Comparison of ENCODE assay signal across 8 cellular contexts in the genomic region with DNA sequence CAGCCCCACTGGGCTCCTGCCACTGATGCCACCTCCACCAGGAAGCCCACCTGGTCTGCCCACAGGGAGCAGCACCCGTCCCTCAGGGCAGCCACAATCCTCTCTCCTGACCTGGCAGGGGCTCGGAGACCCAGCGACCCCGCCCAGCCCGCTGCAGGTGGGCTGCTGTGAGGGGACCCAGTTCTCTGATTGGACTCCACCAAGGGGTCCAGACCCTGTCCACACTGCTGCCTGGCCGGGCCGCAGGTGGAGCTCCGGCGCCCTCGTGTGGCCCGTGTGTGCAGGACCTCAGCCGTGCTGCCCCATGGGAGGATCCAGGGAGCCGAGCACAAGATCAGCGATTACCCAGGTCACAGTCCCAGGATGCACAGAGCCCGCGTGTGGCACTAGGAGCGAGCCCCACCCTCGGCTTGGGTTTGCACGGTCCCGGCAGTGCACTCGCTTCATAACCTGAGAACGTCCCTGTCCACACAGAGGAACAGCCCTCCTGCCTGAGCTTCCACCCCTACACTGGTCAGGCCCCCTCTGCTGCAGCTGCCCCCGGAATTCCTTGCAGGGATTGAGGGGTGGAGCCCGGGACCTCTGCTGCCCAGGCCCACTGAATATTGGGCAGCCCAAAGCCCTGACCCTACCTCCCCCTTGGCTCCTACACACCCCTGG. TPM values are rescaled to one million over a fixed set of nuclear protein-coding genes. Genes with fewer than 3 reads are reported as not detected.
DNase-seq lines count a peak whose midpoint lies in the region; ATAC-seq and TF ChIP-seq lines count a peak whose summit lies in the region.

No MANE protein-coding gene starts in this region.

- peak overlapping the region; percentile 70 for H3K4me2 ChIP-seq in OCI-LY3 (ENCODE audit: low read length)

- peak; percentile 74 for DNase-seq in COR-L47 (lab: John Stamatoyannopoulos, UW)
- peak; percentile 81 for DNase-seq in HPDE6-E6E7 (ENCODE audit: extremely low spot score)
- peak; percentile 5 for DNase-seq in fibroblast of the conjunctiva (ENCODE audit: low read depth)
- DNase-seq in neural crest cell (ENCODE audit: low read depth, low spot score): peak; percentile 80

- H3K4me1 Mint-ChIP-seq in activated T-helper 17 cell treated with anti-CD3 and anti-CD28 coated beads, Interleukin-2, amount 50 U/mL, for 72 hours: no peaks in the 10 kb centered on the region
- H3K4me1 Mint-ChIP-seq in neural crest cell: peaks cover 17% of the 10 kb centered on the region

- no peaks in the 10 kb centered on the region for H3K36me3 Mint-ChIP-seq in activated T-helper 17 cell treated with anti-CD3 and anti-CD28 coated beads, Interleukin-2, amount 50 U/mL, for 72 hours (ENCODE audit: low read depth)
- H3K36me3 Mint-ChIP-seq in neural crest cell (ENCODE audit: low read depth): peaks cover 2% of the 10 kb centered on the region

- no peak overlapping the region for H3K27ac ChIP-seq in OCI-LY3 (ENCODE audit: low read length)

- H3K27ac Mint-ChIP-seq in activated T-helper 17 cell treated with anti-CD3 and anti-CD28 coated beads, Interleukin-2, amount 50 U/mL, for 72 hours: no peak overlapping the region
- H3K27ac Mint-ChIP-seq in neural crest cell (ENCODE audit: unreplicated experiment): peak overlapping the region; percentile 19

- peak overlapping the region; percentile 58 for H3K4me3 ChIP-seq in OCI-LY3 (ENCODE audit: low read length)

- no peak overlapping the region for H3K4me3 Mint-ChIP-seq in activated T-helper 17 cell treated with anti-CD3 and anti-CD28 coated beads, Interleukin-2, amount 50 U/mL, for 72 hours
- H3K4me3 Mint-ChIP-seq in neural crest cell: no peak overlapping the region

- ATAC-seq in activated T-helper 17 cell treated with anti-CD3 and anti-CD28 coated beads, Interleukin-2, amount 50 U/mL, for 72 hours (replicated peaks): peak; percentile 82
- ATAC-seq in GM19455 (IDR thresholded peaks at IDR 0.05; ENCODE audit: unreplicated experiment) (no peak), HG03025 (IDR thresholded peaks at IDR 0.05; ENCODE audit: low FRiP score, unreplicated experiment) (no peak)

- no peaks in the 10 kb centered on the region for H3K9me3 ChIP-seq in OCI-LY3 (ENCODE audit: insufficient read depth, low read length)

- TF ChIP-seq CTCF in OCI-LY3 (IDR thresholded peaks at IDR 0.05; ENCODE audit: low read depth, low read length): peak; percentile 95
- TF ChIP-seq CTCF in neural crest cell (conservative IDR thresholded peaks at IDR 0.05): peak; percentile 98

- peaks cover 8% of the 10 kb centered on the region; the same call in 1 of the 2 replicates for H3K4me1 ChIP-seq in OCI-LY3 (ENCODE audit: low read length)

- H3K27me3 ChIP-seq in OCI-LY3 (ENCODE audit: low read depth, low read length): peaks cover 10% of the 10 kb centered on the region; the same call in 1 of the 2 replicates

- H3K9ac ChIP-seq in OCI-LY3 (ENCODE audit: low read length): no peak overlapping the region

- H3K79me2 ChIP-seq in OCI-LY3 (ENCODE audit: low read length): no peaks in the 10 kb centered on the region

- no peaks in the 10 kb centered on the region for H4K20me1 ChIP-seq in OCI-LY3 (ENCODE audit: insufficient read depth, low read length)

- peaks cover 6% of the 10 kb centered on the region for H3K27me3 Mint-ChIP-seq in activated T-helper 17 cell treated with anti-CD3 and anti-CD28 coated beads, Interleukin-2, amount 50 U/mL, for 72 hours
- H3K27me3 Mint-ChIP-seq in neural crest cell (ENCODE audit: low read depth): peaks cover 14% of the 10 kb centered on the region

- no peaks in the 10 kb centered on the region for H3K36me3 ChIP-seq in OCI-LY3 (replicated peaks; ENCODE audit: low read depth, low read length)

- peak overlapping the region; percentile 89 for H2AFZ ChIP-seq in OCI-LY3 (ENCODE audit: low read depth, low read length)

- no peaks in the 10 kb centered on the region for H3K9me3 Mint-ChIP-seq in activated T-helper 17 cell treated with anti-CD3 and anti-CD28 coated beads, Interleukin-2, amount 50 U/mL, for 72 hours
- peaks cover 2% of the 10 kb centered on the region for H3K9me3 Mint-ChIP-seq in neural crest cell

RNA-seq across cellular contexts. Expression of a gene that starts 35.4 kb away (rescaled TPM):
- under 1 TPM in 1 of 2 donors, not detected in 1; 0.26 TPM for total RNA-seq in activated T-helper 17 cell treated with anti-CD3 and anti-CD28 coated beads, Interleukin-2, amount 50 U/mL, for 72 hours
- 19.4 and 20.2 TPM in 2 replicates for total RNA-seq in neural crest cell

RNA-seq across cellular contexts. Expression of a gene that starts 49.4 kb away (rescaled TPM):
- 10 to 100 TPM; 61.9 to 87.8 TPM for total RNA-seq in activated T-helper 17 cell treated with anti-CD3 and anti-CD28 coated beads, Interleukin-2, amount 50 U/mL, for 72 hours
- 60.6 and 61.7 TPM in 2 replicates for total RNA-seq in neural crest cell

Comparison
In these comparisons a context has a peak if more than half of its experiments do, and no peak if none do; other contexts are left out.
1. DNase-seq: peak in every context shown above with its lines; median percentile 81 in HPDE6-E6E7; 80 in neural crest cell; 74 in COR-L47; 5 in fibroblast of the conjunctiva.
2. RNA of a gene that starts 35.4 kb away (total RNA-seq): 19.4 to 20.2 TPM in neural crest cell; 0.26 TPM in activated T-helper 17 cell treated with anti-CD3 and anti-CD28 coated beads, Interleukin-2, amount 50 U/mL, for 72 hours; every median in the first group is over 10 times any median in the second.